ENCODE assay signal across 9 cellular contexts in the genomic region with DNA sequence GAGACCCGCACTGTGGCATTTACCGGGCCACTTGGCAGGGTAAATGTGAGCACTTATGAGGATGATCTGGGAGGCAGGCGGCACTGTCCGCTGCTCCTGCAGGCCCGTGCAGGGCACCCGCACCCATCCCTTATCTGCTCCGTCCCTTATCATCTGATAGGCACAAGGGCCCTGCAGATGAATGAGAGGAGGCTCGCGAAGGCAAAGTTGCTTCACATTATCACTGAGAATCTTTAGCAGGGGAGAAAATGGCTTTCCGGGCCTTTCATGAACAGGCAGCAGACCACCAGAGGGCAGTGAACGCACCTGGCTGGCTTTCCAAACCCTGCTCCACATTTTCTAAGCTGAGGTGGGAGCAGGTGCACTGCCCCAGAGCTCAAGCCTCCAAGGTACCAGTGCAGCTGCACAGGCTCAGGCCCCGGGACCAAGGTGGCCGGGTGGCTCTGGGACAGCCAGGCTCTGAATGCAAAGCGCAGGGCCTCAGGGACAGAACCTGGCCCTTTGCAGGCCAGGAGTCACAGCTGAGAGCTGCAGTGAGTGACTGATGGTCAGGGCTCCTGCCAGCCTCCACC.
DNase-seq lines count a peak whose midpoint lies in the region; ATAC-seq, FAIRE-seq and TF ChIP-seq lines count a peak whose summit lies in the region.
"Had no signal": no experiment of that assay in that cellular context is flagged by ENCODE, and none has a peak within 500 bp of the region (broad histone marks: within the 10 kb centered on the region; RNA-seq: fewer than 3 reads in every experiment).

No MANE protein-coding gene starts in this region.

- intact Hi-C loops in esophagus squamous epithelium (cut with DNase I) = no loop called here

- no peak overlapping the region for H3K9ac ChIP-seq in DND-41 (ENCODE audit: low read depth, low read length)

- H3K4me3 ChIP-seq in DND-41 (ENCODE audit: low read depth in 1 of 2, low read length in 2 of 2) = no peak overlapping the region
- no peak overlapping the region for H3K4me3 ChIP-seq in esophagus squamous epithelium

- peak; percentile 7 for DNase-seq in DND-41
- peak; percentile 54 to 59 for DNase-seq in SHP77 (lab: John Stamatoyannopoulos, UW)
- DNase-seq in iPS DF 4.7 (ENCODE audit: extremely low read depth, low spot score) = peak; percentile 25
- no peak for DNase-seq in esophagus squamous epithelium (lab: John Stamatoyannopoulos, UW)
- DNase-seq in stimulated activated CD8-positive, alpha-beta memory T cell treated with anti-CD3 and anti-CD28 coated beads, Interleukin-4, amount 100 ng/mL, for 48 hours = no peak
- DNase-seq in stimulated activated CD4-positive, alpha-beta T cell treated with anti-CD3 and anti-CD28 coated beads, Interleukin-4, amount 100 ng/mL, for 1 hour = no peak
- DNase-seq in GM12892 (ENCODE audit: insufficient read length) = no peak

- TF ChIP-seq CTCF in DND-41 (IDR thresholded peaks at IDR 0.05; ENCODE audit: borderline replicate concordance, extremely low read depth, low read length, poor library complexity, severe bottlenecking) (peak; percentile 50), LNCAP (IDR thresholded peaks at IDR 0.05) (peak; percentile 54), esophagus squamous epithelium (IDR thresholded peaks at IDR 0.05) (peak in 3 of 6 experiments; percentile 13 to 49 (median 25))

- no peaks in the 10 kb centered on the region for H3K79me2 ChIP-seq in DND-41 (ENCODE audit: insufficient read depth, low read length)

- WGBS in esophagus squamous epithelium, 2 donors = 49 to 59% methylated on average over 6 to 9 of the region's 14 CpGs

- H3K36me3 ChIP-seq in DND-41 (ENCODE audit: insufficient read depth, low read length) = no peaks in the 10 kb centered on the region
- H3K36me3 ChIP-seq in esophagus squamous epithelium = no peaks in the 10 kb centered on the region

- no peak for ATAC-seq in DND-41 (ENCODE audit: insufficient read depth, low read depth)

- H3K4me1 ChIP-seq in DND-41 (ENCODE audit: insufficient read depth, low read length) (no peaks in the 10 kb centered on the region), esophagus squamous epithelium (no peaks in the 10 kb centered on the region)

- no peak overlapping the region for H2AFZ ChIP-seq in DND-41 (ENCODE audit: low read depth, low read length)

- H3K27ac ChIP-seq in DND-41 (ENCODE audit: low read length) (no peak overlapping the region), esophagus squamous epithelium (no peak overlapping the region)

- H4K20me1 ChIP-seq in DND-41 (ENCODE audit: insufficient read depth, low read length) = no peaks in the 10 kb centered on the region

- TF ChIP-seq POLR2A in esophagus squamous epithelium (IDR thresholded peaks at IDR 0.05) (no peak), GM12892 (IDR thresholded peaks at IDR 0.05; ENCODE audit: low read depth, low read length) (no peak)

- no peak overlapping the region for H3K4me2 ChIP-seq in DND-41 (ENCODE audit: insufficient read depth, low read length)

- FAIRE-seq in GM12892 (lab: Jason Lieb, UNC) = no peak
- FAIRE-seq: islet of Langerhans had no signal

- H3K27me3 ChIP-seq in DND-41 (ENCODE audit: insufficient read depth, low read length, poor library complexity) (no peaks in the 10 kb centered on the region), esophagus squamous epithelium (peaks cover 0 to 4% (median 0%) of the 10 kb centered on the region in 4 donors)

- H3K9me3 ChIP-seq in DND-41 (ENCODE audit: insufficient read depth, low read length, severe bottlenecking) (no peaks in the 10 kb centered on the region), esophagus squamous epithelium (no peaks in the 10 kb centered on the region)

Comparison
In these comparisons a context has a peak if more than half of its experiments do, and no peak if none do; other contexts are left out.
1. DNase-seq: peak in DND-41 (single experiment), SHP77 (2 of 2) and iPS DF 4.7 (single experiment); none in esophagus squamous epithelium (single experiment), stimulated activated CD8-positive, alpha-beta memory T cell treated with anti-CD3 and anti-CD28 coated beads, Interleukin-4, amount 100 ng/mL, for 48 hours (single experiment), stimulated activated CD4-positive, alpha-beta T cell treated with anti-CD3 and anti-CD28 coated beads, Interleukin-4, amount 100 ng/mL, for 1 hour (single experiment) and GM12892 (single experiment).